1 cellular context compared by ENCODE assay signal in the genomic region with DNA sequence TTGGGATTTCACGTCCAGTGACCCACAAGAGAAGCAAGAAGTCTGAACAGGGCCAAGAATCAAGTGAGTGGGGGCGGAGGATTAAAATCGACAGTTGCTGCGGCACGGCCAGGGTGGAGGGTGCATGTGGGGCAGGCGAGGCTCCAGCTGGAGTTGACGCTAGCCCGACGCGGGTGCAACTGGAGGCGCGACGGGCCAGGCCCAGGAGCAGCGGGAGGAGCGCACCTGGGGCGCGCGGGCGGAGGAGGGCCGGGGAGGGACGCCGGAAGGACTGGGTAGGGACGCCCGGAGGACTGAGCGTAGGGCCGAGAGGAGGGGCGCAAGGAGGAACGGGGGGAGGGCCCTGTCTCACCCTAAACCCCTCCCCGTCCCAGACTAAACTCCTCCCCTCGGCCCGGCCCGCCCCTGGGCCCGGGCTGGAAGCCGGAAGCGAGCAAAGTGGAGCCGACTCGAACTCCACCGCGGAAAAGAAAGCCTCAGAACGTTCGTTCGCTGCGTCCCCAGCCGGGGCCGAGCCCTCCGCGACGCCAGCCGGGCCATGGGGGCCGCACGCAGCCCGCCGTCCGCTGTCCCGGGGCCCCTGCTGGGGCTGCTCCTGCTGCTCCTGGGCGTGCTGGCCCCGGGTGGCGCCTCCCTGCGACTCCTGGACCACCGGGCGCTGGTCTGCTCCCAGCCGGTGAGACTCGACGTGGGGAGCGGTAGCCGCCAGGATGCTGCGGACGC.
TF ChIP-seq lines count a peak whose summit lies in the region.

A gene with protein sequence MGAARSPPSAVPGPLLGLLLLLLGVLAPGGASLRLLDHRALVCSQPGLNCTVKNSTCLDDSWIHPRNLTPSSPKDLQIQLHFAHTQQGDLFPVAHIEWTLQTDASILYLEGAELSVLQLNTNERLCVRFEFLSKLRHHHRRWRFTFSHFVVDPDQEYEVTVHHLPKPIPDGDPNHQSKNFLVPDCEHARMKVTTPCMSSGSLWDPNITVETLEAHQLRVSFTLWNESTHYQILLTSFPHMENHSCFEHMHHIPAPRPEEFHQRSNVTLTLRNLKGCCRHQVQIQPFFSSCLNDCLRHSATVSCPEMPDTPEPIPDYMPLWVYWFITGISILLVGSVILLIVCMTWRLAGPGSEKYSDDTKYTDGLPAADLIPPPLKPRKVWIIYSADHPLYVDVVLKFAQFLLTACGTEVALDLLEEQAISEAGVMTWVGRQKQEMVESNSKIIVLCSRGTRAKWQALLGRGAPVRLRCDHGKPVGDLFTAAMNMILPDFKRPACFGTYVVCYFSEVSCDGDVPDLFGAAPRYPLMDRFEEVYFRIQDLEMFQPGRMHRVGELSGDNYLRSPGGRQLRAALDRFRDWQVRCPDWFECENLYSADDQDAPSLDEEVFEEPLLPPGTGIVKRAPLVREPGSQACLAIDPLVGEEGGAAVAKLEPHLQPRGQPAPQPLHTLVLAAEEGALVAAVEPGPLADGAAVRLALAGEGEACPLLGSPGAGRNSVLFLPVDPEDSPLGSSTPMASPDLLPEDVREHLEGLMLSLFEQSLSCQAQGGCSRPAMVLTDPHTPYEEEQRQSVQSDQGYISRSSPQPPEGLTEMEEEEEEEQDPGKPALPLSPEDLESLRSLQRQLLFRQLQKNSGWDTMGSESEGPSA (plus strand): TSS at position 447 of the 723 bp plus-strand sequence. CDS start 92 bp downstream, at position 539.

TF ChIP-seq in HepG2, 621 proteins besides CTCF, POLR2A, EP300 and RAD21 (continued from another document and continues in another):
- TF ChIP-seq ZNF563 (CRISPR knock-in tag; IDR thresholded peaks at IDR 0.05) = peak; percentile 42; the same call in 1 of the 2 replicates
- TF ChIP-seq ERF (CRISPR knock-in tag; IDR thresholded peaks at IDR 0.05) = no peak
- peak; percentile 34; the same call in 1 of the 2 replicates for TF ChIP-seq TGIF2 (CRISPR knock-in tag; IDR thresholded peaks at IDR 0.05)
- TF ChIP-seq ZSCAN22 (CRISPR knock-in tag; IDR thresholded peaks at IDR 0.05) = no peak
- TF ChIP-seq, protein P1, sequence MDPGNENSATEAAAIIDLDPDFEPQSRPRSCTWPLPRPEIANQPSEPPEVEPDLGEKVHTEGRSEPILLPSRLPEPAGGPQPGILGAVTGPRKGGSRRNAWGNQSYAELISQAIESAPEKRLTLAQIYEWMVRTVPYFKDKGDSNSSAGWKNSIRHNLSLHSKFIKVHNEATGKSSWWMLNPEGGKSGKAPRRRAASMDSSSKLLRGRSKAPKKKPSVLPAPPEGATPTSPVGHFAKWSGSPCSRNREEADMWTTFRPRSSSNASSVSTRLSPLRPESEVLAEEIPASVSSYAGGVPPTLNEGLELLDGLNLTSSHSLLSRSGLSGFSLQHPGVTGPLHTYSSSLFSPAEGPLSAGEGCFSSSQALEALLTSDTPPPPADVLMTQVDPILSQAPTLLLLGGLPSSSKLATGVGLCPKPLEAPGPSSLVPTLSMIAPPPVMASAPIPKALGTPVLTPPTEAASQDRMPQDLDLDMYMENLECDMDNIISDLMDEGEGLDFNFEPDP (CRISPR knock-in tag; conservative IDR thresholded peaks at IDR 0.05) = no peak
- TF ChIP-seq, protein P2, sequence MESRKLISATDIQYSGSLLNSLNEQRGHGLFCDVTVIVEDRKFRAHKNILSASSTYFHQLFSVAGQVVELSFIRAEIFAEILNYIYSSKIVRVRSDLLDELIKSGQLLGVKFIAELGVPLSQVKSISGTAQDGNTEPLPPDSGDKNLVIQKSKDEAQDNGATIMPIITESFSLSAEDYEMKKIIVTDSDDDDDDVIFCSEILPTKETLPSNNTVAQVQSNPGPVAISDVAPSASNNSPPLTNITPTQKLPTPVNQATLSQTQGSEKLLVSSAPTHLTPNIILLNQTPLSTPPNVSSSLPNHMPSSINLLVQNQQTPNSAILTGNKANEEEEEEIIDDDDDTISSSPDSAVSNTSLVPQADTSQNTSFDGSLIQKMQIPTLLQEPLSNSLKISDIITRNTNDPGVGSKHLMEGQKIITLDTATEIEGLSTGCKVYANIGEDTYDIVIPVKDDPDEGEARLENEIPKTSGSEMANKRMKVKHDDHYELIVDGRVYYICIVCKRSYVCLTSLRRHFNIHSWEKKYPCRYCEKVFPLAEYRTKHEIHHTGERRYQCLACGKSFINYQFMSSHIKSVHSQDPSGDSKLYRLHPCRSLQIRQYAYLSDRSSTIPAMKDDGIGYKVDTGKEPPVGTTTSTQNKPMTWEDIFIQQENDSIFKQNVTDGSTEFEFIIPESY (CRISPR knock-in tag; IDR thresholded peaks at IDR 0.05) = no peak
- TF ChIP-seq GATA4 (IDR thresholded peaks at IDR 0.05; ENCODE audit: borderline replicate concordance, low read depth) = 0 out of 2 replicates have a peak, but pooled peaks have one; percentile 26
- no peak for TF ChIP-seq CBX1 (IDR thresholded peaks at IDR 0.05; ENCODE audit: low read depth)
- TF ChIP-seq ZNF24 (IDR thresholded peaks at IDR 0.05) = no peak
- peak; percentile 59 for TF ChIP-seq YEATS4 (CRISPR knock-in tag; IDR thresholded peaks at IDR 0.05; ENCODE audit: borderline replicate concordance)
- TF ChIP-seq, protein P3, sequence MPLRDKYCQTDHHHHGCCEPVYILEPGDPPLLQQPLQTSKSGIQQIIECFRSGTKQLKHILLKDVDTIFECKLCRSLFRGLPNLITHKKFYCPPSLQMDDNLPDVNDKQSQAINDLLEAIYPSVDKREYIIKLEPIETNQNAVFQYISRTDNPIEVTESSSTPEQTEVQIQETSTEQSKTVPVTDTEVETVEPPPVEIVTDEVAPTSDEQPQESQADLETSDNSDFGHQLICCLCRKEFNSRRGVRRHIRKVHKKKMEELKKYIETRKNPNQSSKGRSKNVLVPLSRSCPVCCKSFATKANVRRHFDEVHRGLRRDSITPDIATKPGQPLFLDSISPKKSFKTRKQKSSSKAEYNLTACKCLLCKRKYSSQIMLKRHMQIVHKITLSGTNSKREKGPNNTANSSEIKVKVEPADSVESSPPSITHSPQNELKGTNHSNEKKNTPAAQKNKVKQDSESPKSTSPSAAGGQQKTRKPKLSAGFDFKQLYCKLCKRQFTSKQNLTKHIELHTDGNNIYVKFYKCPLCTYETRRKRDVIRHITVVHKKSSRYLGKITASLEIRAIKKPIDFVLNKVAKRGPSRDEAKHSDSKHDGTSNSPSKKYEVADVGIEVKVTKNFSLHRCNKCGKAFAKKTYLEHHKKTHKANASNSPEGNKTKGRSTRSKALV (CRISPR knock-in tag; IDR thresholded peaks at IDR 0.05) = 0 out of 2 replicates have a peak, but pooled peaks have one; percentile 40
- TF ChIP-seq ZNF20 (CRISPR knock-in tag; IDR thresholded peaks at IDR 0.05) = no peak
- peak; percentile 59; the same call in 1 of the 2 replicates for TF ChIP-seq DMAP1 (CRISPR knock-in tag; IDR thresholded peaks at IDR 0.05)
- no peak for TF ChIP-seq EZH2 (conservative IDR thresholded peaks at IDR 0.05; ENCODE audit: low read depth, low read length)
- no peak for TF ChIP-seq FOXA1 (IDR thresholded peaks at IDR 0.05)
- TF ChIP-seq FOXA1 (CRISPR knock-in tag; IDR thresholded peaks at IDR 0.05) = peak; percentile 18; the same call in 1 of the 2 replicates
- TF ChIP-seq, protein P4, sequence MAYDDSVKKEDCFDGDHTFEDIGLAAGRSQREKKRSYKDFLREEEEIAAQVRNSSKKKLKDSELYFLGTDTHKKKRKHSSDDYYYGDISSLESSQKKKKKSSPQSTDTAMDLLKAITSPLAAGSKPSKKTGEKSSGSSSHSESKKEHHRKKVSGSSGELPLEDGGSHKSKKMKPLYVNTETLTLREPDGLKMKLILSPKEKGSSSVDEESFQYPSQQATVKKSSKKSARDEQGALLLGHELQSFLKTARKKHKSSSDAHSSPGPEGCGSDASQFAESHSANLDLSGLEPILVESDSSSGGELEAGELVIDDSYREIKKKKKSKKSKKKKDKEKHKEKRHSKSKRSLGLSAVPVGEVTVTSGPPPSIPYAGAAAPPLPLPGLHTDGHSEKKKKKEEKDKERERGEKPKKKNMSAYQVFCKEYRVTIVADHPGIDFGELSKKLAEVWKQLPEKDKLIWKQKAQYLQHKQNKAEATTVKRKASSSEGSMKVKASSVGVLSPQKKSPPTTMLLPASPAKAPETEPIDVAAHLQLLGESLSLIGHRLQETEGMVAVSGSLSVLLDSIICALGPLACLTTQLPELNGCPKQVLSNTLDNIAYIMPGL (CRISPR knock-in tag; IDR thresholded peaks at IDR 0.05; ENCODE audit: borderline replicate concordance in 1 of 2, low read depth in 1 of 2) = peak in 1 of 2 experiments; percentile 59; a peak in 1 of 4 replicates
- TF ChIP-seq, protein P5, sequence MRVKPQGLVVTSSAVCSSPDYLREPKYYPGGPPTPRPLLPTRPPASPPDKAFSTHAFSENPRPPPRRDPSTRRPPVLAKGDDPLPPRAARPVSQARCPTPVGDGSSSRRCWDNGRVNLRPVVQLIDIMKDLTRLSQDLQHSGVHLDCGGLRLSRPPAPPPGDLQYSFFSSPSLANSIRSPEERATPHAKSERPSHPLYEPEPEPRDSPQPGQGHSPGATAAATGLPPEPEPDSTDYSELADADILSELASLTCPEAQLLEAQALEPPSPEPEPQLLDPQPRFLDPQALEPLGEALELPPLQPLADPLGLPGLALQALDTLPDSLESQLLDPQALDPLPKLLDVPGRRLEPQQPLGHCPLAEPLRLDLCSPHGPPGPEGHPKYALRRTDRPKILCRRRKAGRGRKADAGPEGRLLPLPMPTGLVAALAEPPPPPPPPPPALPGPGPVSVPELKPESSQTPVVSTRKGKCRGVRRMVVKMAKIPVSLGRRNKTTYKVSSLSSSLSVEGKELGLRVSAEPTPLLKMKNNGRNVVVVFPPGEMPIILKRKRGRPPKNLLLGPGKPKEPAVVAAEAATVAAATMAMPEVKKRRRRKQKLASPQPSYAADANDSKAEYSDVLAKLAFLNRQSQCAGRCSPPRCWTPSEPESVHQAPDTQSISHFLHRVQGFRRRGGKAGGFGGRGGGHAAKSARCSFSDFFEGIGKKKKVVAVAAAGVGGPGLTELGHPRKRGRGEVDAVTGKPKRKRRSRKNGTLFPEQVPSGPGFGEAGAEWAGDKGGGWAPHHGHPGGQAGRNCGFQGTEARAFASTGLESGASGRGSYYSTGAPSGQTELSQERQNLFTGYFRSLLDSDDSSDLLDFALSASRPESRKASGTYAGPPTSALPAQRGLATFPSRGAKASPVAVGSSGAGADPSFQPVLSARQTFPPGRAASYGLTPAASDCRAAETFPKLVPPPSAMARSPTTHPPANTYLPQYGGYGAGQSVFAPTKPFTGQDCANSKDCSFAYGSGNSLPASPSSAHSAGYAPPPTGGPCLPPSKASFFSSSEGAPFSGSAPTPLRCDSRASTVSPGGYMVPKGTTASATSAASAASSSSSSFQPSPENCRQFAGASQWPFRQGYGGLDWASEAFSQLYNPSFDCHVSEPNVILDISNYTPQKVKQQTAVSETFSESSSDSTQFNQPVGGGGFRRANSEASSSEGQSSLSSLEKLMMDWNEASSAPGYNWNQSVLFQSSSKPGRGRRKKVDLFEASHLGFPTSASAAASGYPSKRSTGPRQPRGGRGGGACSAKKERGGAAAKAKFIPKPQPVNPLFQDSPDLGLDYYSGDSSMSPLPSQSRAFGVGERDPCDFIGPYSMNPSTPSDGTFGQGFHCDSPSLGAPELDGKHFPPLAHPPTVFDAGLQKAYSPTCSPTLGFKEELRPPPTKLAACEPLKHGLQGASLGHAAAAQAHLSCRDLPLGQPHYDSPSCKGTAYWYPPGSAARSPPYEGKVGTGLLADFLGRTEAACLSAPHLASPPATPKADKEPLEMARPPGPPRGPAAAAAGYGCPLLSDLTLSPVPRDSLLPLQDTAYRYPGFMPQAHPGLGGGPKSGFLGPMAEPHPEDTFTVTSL (CRISPR knock-in tag; IDR thresholded peaks at IDR 0.05; ENCODE audit: borderline replicate concordance) = no peak
- TF ChIP-seq ZBTB42 (CRISPR knock-in tag; IDR thresholded peaks at IDR 0.05) = 0 out of 2 replicates have a peak, but pooled peaks have one; percentile 53
- peak; percentile 39 for TF ChIP-seq GABPA (IDR thresholded peaks at IDR 0.05; ENCODE audit: low read depth, low read length)
- TF ChIP-seq GABPA (CRISPR knock-in tag; IDR thresholded peaks at IDR 0.05; ENCODE audit: low read depth) = 0 out of 2 replicates have a peak, but pooled peaks have one; percentile 21
- TF ChIP-seq, protein P6, sequence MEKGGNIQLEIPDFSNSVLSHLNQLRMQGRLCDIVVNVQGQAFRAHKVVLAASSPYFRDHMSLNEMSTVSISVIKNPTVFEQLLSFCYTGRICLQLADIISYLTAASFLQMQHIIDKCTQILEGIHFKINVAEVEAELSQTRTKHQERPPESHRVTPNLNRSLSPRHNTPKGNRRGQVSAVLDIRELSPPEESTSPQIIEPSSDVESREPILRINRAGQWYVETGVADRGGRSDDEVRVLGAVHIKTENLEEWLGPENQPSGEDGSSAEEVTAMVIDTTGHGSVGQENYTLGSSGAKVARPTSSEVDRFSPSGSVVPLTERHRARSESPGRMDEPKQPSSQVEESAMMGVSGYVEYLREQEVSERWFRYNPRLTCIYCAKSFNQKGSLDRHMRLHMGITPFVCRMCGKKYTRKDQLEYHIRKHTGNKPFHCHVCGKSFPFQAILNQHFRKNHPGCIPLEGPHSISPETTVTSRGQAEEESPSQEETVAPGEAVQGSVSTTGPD (CRISPR knock-in tag; IDR thresholded peaks at IDR 0.05) = no peak
- 0 out of 2 replicates have a peak, but pooled peaks have one; percentile 19 for TF ChIP-seq GATAD1 (CRISPR knock-in tag; IDR thresholded peaks at IDR 0.05)
- peak; percentile 63 for TF ChIP-seq PHF20 (CRISPR knock-in tag; IDR thresholded peaks at IDR 0.05)
- TF ChIP-seq NR2C2 (CRISPR knock-in tag; IDR thresholded peaks at IDR 0.05; ENCODE audit: borderline replicate concordance) = 0 out of 2 replicates have a peak, but pooled peaks have one; percentile 37
- TF ChIP-seq HNRNPUL1 (IDR thresholded peaks at IDR 0.05; ENCODE audit: low read depth, low read length) = no peak
- TF ChIP-seq MEIS2 (CRISPR knock-in tag; IDR thresholded peaks at IDR 0.05) = 0 out of 2 replicates have a peak, but pooled peaks have one; percentile 35
- no peak for TF ChIP-seq DPF2 (CRISPR knock-in tag; IDR thresholded peaks at IDR 0.05; ENCODE audit: borderline replicate concordance, low read depth)
- TF ChIP-seq GLI4 (CRISPR knock-in tag; IDR thresholded peaks at IDR 0.05; ENCODE audit: borderline replicate concordance) = no peak
- TF ChIP-seq KMT2B (CRISPR knock-in tag; IDR thresholded peaks at IDR 0.05) = no peak
- no peak for TF ChIP-seq IKZF1 (IDR thresholded peaks at IDR 0.05)
- no peak for TF ChIP-seq ZNF605 (CRISPR knock-in tag; IDR thresholded peaks at IDR 0.05)
- TF ChIP-seq, protein P7, sequence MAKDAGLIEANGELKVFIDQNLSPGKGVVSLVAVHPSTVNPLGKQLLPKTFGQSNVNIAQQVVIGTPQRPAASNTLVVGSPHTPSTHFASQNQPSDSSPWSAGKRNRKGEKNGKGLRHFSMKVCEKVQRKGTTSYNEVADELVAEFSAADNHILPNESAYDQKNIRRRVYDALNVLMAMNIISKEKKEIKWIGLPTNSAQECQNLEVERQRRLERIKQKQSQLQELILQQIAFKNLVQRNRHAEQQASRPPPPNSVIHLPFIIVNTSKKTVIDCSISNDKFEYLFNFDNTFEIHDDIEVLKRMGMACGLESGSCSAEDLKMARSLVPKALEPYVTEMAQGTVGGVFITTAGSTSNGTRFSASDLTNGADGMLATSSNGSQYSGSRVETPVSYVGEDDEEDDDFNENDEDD (CRISPR knock-in tag; IDR thresholded peaks at IDR 0.05; ENCODE audit: borderline replicate concordance) = peak; percentile 75
- no peak for TF ChIP-seq ATM (IDR thresholded peaks at IDR 0.05; ENCODE audit: borderline replicate concordance)
- no peak for TF ChIP-seq ZNF350 (CRISPR knock-in tag; IDR thresholded peaks at IDR 0.05; ENCODE audit: borderline replicate concordance, low read depth)
- no peak for TF ChIP-seq CBX2 (IDR thresholded peaks at IDR 0.05; ENCODE audit: low read depth, low read length)
- no peak for TF ChIP-seq CBX2 (CRISPR knock-in tag; IDR thresholded peaks at IDR 0.05; ENCODE audit: low read depth)
- peak; percentile 59; the same call in 1 of the 2 replicates for TF ChIP-seq ETV5 (CRISPR knock-in tag; IDR thresholded peaks at IDR 0.05; ENCODE audit: borderline replicate concordance)
- no peak for TF ChIP-seq RARA (CRISPR knock-in tag; IDR thresholded peaks at IDR 0.05)
- TF ChIP-seq ZNF441 (CRISPR knock-in tag; IDR thresholded peaks at IDR 0.05; ENCODE audit: borderline replicate concordance) = peak; percentile 96
